In the genomic region with DNA sequence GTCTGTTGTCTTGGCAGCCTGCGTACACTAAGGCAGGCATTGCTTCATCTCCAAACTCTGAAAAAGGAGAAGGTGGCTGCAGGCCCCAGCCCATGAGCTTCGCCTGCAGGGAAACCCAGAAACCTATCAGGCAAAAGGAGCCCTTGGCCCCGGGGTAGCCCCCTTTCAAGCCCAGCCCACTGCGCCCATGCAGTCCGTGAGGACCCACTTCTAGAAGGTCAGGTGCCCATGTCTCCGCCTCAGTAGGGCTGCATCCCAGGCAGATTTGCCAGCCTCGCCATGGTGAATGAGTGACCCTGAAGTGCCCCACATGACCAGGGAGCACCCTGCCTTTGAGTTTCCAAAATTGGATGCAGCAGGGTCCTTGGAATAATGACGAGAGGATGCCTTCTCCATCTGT, we compare ENCODE assay signal across 23 cellular contexts.
DNase-seq lines count a peak whose midpoint lies in the region; ATAC-seq, FAIRE-seq and TF ChIP-seq lines count a peak whose summit lies in the region.
"Had no signal": no experiment of that assay in that cellular context is flagged by ENCODE, and none has a peak within 500 bp of the region (broad histone marks: within the 10 kb centered on the region; RNA-seq: fewer than 3 reads in every experiment).

No MANE protein-coding gene starts in this region.

- H3K4me1 Mint-ChIP-seq in neural crest cell = peaks cover 13% of the 10 kb centered on the region
- H3K4me1 Mint-ChIP-seq: B cell had no signal

- H3K36me3 Mint-ChIP-seq in neural crest cell (ENCODE audit: low read depth) = peaks cover 33% of the 10 kb centered on the region
- H3K36me3 Mint-ChIP-seq: CD8-positive, alpha-beta T cell had no signal

- TF ChIP-seq CTCF in left ventricle myocardium inferior (IDR thresholded peaks at IDR 0.05; ENCODE audit: borderline replicate concordance) (no peak), A673 (conservative IDR thresholded peaks at IDR 0.05; ENCODE audit: low read depth, low read length) (no peak), H1 (IDR thresholded peaks at IDR 0.05; ENCODE audit: control extremely low read depth in 1 of 3, insufficient read depth in 1 of 3, low read depth in 1 of 3, low read length in 3 of 3) (no peak), neural crest cell (conservative IDR thresholded peaks at IDR 0.05) (no peak), thyroid gland (IDR thresholded peaks at IDR 0.05) (no peak)

- 0 out of 4 replicates have a peak, but pooled peaks cover 0 to 4% of the 10 kb centered on the region in 2 experiments for H3K79me2 ChIP-seq in H1 (ENCODE audit: control insufficient read depth in 1 of 2, insufficient read depth in 2 of 2, low read length in 2 of 2)

- H3K4me3 Mint-ChIP-seq in neural crest cell = no peak overlapping the region
- H3K4me3 Mint-ChIP-seq: B cell; CD4-positive, alpha-beta T cell; CD8-positive, alpha-beta T cell had no signal

- CTCF ChIA-PET in A673 (lab: Charles Lee) (no interaction called here), H1 (lab: Charles Lee; ENCODE audit: partially characterized antibody) (interaction anchor here (1.7 kb wide), 1 partner anchor 39 kb away, joined by 4 read pairs; no protein-coding TSS in a partner anchor)

- H3K56ac ChIP-seq in H1 (replicated peaks; ENCODE audit: insufficient read length, low read depth, low read length) = no peak overlapping the region

- no peak overlapping the region for H3K9ac ChIP-seq in H1 (replicated peaks in 1 of 4; ENCODE audit: extremely low read depth in 1 of 4, low read depth in 3 of 4, low read length in 3 of 4)
- H3K9ac ChIP-seq: BLaER1 treated with 17β-estradiol and CSF1 and Interleukin-3, amounts not matched to agents 10 nM and 100 nM had no signal

- POLR2A ChIA-PET in A673 (lab: Charles Lee; ENCODE audit: low non-redundant PET) = no interaction called here
- POLR2A ChIA-PET in H1 (lab: Charles Lee; ENCODE audit: partially characterized antibody) = no interaction called here

- no peak overlapping the region for H3K4me3 ChIP-seq in left ventricle myocardium inferior
- H3K4me3 ChIP-seq in A673 (ENCODE audit: low read depth, low read length, poor library complexity, severe bottlenecking) = no peak overlapping the region
- H3K4me3 ChIP-seq in H1 (ENCODE audit: extremely low read depth in 1 of 4, insufficient read depth in 2 of 4, low read depth in 3 of 4, low read length in 4 of 4) = no peak overlapping the region
- no peak overlapping the region for H3K4me3 ChIP-seq in thyroid gland (replicated peaks in 1 of 3)
- H3K4me3 ChIP-seq: BLaER1 treated with 17β-estradiol and CSF1 and Interleukin-3, amounts not matched to agents 10 nM and 100 nM had no signal

- no peaks in the 10 kb centered on the region for H4K20me1 ChIP-seq in H1 (replicated peaks in 1 of 2; ENCODE audit: control insufficient read depth in 1 of 2, insufficient read depth in 2 of 2, low read length in 2 of 2)

- H3K27me3 Mint-ChIP-seq in neural crest cell (ENCODE audit: low read depth) = no peaks in the 10 kb centered on the region
- H3K27me3 Mint-ChIP-seq: B cell; CD4-positive, alpha-beta T cell had no signal

- H2BK15ac ChIP-seq in H1 (ENCODE audit: low read length) = no peak overlapping the region

- peak overlapping the region; percentile 75 for H3K27ac Mint-ChIP-seq in neural crest cell (ENCODE audit: unreplicated experiment)
- H3K27ac Mint-ChIP-seq: B cell; CD4-positive, alpha-beta T cell; CD8-positive, alpha-beta T cell had no signal

- H3K36me3 ChIP-seq in left ventricle myocardium inferior (no peaks in the 10 kb centered on the region), A673 (ENCODE audit: insufficient read depth, low read length, poor library complexity, severe bottlenecking) (peaks cover 18% of the 10 kb centered on the region), H1 (ENCODE audit: control insufficient read depth in 2 of 4, insufficient read depth in 4 of 4, low read length in 3 of 4) (no peaks in the 10 kb centered on the region), thyroid gland (no peaks in the 10 kb centered on the region)

- no peak for TF ChIP-seq EP300 in H1 (IDR thresholded peaks at IDR 0.05; ENCODE audit: borderline replicate concordance in 1 of 2, low read depth in 2 of 2, low read length in 2 of 2)

- TF ChIP-seq POLR2A in H1 (IDR thresholded peaks at IDR 0.05; ENCODE audit: control extremely low read depth in 1 of 2, low read depth in 2 of 2, low read length in 2 of 2) = no peak
- TF ChIP-seq POLR2A in thyroid gland (IDR thresholded peaks at IDR 0.05) = no peak

- no peak overlapping the region for H2AFZ ChIP-seq in H1 (ENCODE audit: low read length)

- no peak overlapping the region for H3K4ac ChIP-seq in H1 (replicated peaks; ENCODE audit: insufficient read length, low read depth, low read length)

- no peak overlapping the region for H4K91ac ChIP-seq in H1 (replicated peaks; ENCODE audit: insufficient read length, low read length)

- no peak overlapping the region for H3K4me2 ChIP-seq in H1 (ENCODE audit: insufficient read depth in 1 of 2, low read depth in 2 of 2, low read length in 2 of 2)
- H3K4me2 ChIP-seq: BLaER1 treated with 17β-estradiol and CSF1 and Interleukin-3, amounts not matched to agents 10 nM and 100 nM had no signal

- no TSS peak for BruUV-seq in A673 (replicated peaks; lab: Mats Ljungman, UMichigan)

- H3K9me3 ChIP-seq in left ventricle myocardium inferior (replicated peaks) (peaks cover 40% of the 10 kb centered on the region), A673 (ENCODE audit: low read depth, low read length, poor library complexity, severe bottlenecking) (peaks cover 21% of the 10 kb centered on the region), H1 (ENCODE audit: insufficient read depth in 2 of 2, low read depth in 1 of 2, low read length in 1 of 2) (peaks cover 14 to 19% of the 10 kb centered on the region in 2 experiments), thyroid gland (no peaks in the 10 kb centered on the region)

- H3K27me3 ChIP-seq in left ventricle myocardium inferior (ENCODE audit: low read depth) (peaks cover 30% of the 10 kb centered on the region), A673 (replicated peaks; ENCODE audit: insufficient read depth, low read depth, low read length, poor library complexity) (no peaks in the 10 kb centered on the region), H1 (replicated peaks in 1 of 4; ENCODE audit: control insufficient read depth in 3 of 4, extremely low read depth in 1 of 4, insufficient read depth in 3 of 4, low read length in 3 of 4) (no peaks in the 10 kb centered on the region), thyroid gland (no peaks in the 10 kb centered on the region)
- H3K27me3 ChIP-seq: BLaER1 treated with 17β-estradiol and CSF1 and Interleukin-3, amounts not matched to agents 10 nM and 100 nM had no signal

- no peak overlapping the region for H3K23ac ChIP-seq in H1 (ENCODE audit: insufficient read length)

- no peak overlapping the region for H2AK5ac ChIP-seq in H1 (ENCODE audit: low read depth, low read length)

- no peak overlapping the region for H3K14ac ChIP-seq in H1 (ENCODE audit: insufficient read length)

- FAIRE-seq in H1 (lab: Jason Lieb, UNC) = no peak
- FAIRE-seq: A204.1, D721Med, G401.6, GM12891, GM19239 had no signal

- no peaks in the 10 kb centered on the region; the same call in 1 of the 2 replicates for H3K79me1 ChIP-seq in H1 (ENCODE audit: low read depth, low read length)

- H3K27ac ChIP-seq in left ventricle myocardium inferior (replicated peaks) (no peak overlapping the region), A673 (ENCODE audit: low read depth, low read length, poor library complexity, severe bottlenecking) (no peak overlapping the region), H1 (ENCODE audit: low read depth, low read length) (no peak overlapping the region), thyroid gland (no peak overlapping the region)
- H3K27ac ChIP-seq: BLaER1 treated with 17β-estradiol and CSF1 and Interleukin-3, amounts not matched to agents 10 nM and 100 nM; C4-2B had no signal

- H2BK5ac ChIP-seq in H1 (ENCODE audit: low read depth, low read length) = no peak overlapping the region

- no peak overlapping the region for H4K8ac ChIP-seq in H1 (ENCODE audit: extremely low read depth, insufficient read depth, low read length)

- no peak for TF ChIP-seq RAD21 in H1 (IDR thresholded peaks at IDR 0.05 in 1 of 2, conservative IDR thresholded peaks at IDR 0.05 in 1 of 2; ENCODE audit: low read depth in 2 of 2, low read length in 2 of 2)

- no peak overlapping the region for H3K18ac ChIP-seq in H1 (ENCODE audit: extremely low read depth, low read length)

- WGBS in H1 (ENCODE audit: extremely low coverage in 1 of 2, insufficient coverage in 1 of 2, insufficient read length in 1 of 2, insufficient replicate concordance in 2 of 2, low coverage in 1 of 2, low lambda C conversion rate in 2 of 2, missing lambda C conversion rate in 1 of 2), 2 experiments = 78% methylated on average over 7 of the region's 8 CpGs; no CpG with 5 or more reads in 1 of the 2 experiments
- 76 to 90% methylated on average over 3 to 8 of the region's 8 CpGs for WGBS in thyroid gland, 2 donors

- ATAC-seq in Right ventricle myocardium superior (ENCODE audit: poor library complexity) = no peak
- ATAC-seq: CD8-positive, alpha-beta T cell had no signal

- no peak overlapping the region for H2BK12ac ChIP-seq in H1 (ENCODE audit: low read depth, low read length)

- no peaks in the 10 kb centered on the region for H3K23me2 ChIP-seq in H1 (ENCODE audit: low read depth, low read length)

- no peaks in the 10 kb centered on the region for H3K4me1 ChIP-seq in left ventricle myocardium inferior
- H3K4me1 ChIP-seq in A673 (ENCODE audit: insufficient read depth, low read length, poor library complexity, severe bottlenecking) = peaks cover 18% of the 10 kb centered on the region
- no peaks in the 10 kb centered on the region; a peak in 1 of 7 replicates for H3K4me1 ChIP-seq in H1 (replicated peaks in 1 of 4; ENCODE audit: control insufficient read depth in 3 of 4, insufficient read depth in 4 of 4, low read length in 3 of 4)
- no peaks in the 10 kb centered on the region for H3K4me1 ChIP-seq in thyroid gland
- H3K4me1 ChIP-seq: Caco-2 had no signal

- no peak overlapping the region for H2BK120ac ChIP-seq in H1 (replicated peaks; ENCODE audit: low read depth, low read length)

- no peak overlapping the region for H4K5ac ChIP-seq in H1 (ENCODE audit: insufficient read length, low read depth, low read length)

- peaks cover 6% of the 10 kb centered on the region for H3K9me3 Mint-ChIP-seq in neural crest cell

- intact Hi-C loops in Right ventricle myocardium superior (cut with DNase I) (no loop called here), left ventricle myocardium inferior (cut with micrococcal nuclease) (no loop called here), A673 (cut with micrococcal nuclease; ENCODE audit: unreplicated experiment) (loop anchor here (10.0 kb wide), 1 partner anchor 94 kb away; no protein-coding TSS in a partner anchor), thyroid gland (cut with DNase I) (no loop called here)

- peak; percentile 8 for DNase-seq in Right ventricle myocardium superior
- DNase-seq in left ventricle myocardium inferior = no peak
- peak; percentile 41 for DNase-seq in A673 (ENCODE audit: low spot score)
- no peak for DNase-seq in H1 (ENCODE audit: low read depth in 1 of 2, low spot score in 2 of 2)
- DNase-seq in neural crest cell (ENCODE audit: low read depth, low spot score) = no peak
- no peak for DNase-seq in activated CD4-positive, alpha-beta T cell treated with anti-CD3 and anti-CD28 coated beads for 4 hours
- no peak for DNase-seq in thyroid gland
- DNase-seq: 8988T; AML-193; Caco-2; Calu3; CD4-positive, alpha-beta T cell; CD8-positive, alpha-beta T cell; DMS79 treated with DMSO at 0.1 percent for 48 hours; GF-D8 had no signal

- no peak overlapping the region for H2BK20ac ChIP-seq in H1 (ENCODE audit: low read length)

Comparison
In these comparisons a context has a peak if more than half of its experiments do, and no peak if none do; other contexts are left out.
1. DNase-seq: peak in Right ventricle myocardium superior (single experiment) and A673 (single experiment); none in left ventricle myocardium inferior (single experiment), H1 (0 of 2), neural crest cell (single experiment), activated CD4-positive, alpha-beta T cell treated with anti-CD3 and anti-CD28 coated beads for 4 hours (0 of 2) and thyroid gland (0 of 2).